1 cellular context compared by ENCODE assay signal in the genomic region with DNA sequence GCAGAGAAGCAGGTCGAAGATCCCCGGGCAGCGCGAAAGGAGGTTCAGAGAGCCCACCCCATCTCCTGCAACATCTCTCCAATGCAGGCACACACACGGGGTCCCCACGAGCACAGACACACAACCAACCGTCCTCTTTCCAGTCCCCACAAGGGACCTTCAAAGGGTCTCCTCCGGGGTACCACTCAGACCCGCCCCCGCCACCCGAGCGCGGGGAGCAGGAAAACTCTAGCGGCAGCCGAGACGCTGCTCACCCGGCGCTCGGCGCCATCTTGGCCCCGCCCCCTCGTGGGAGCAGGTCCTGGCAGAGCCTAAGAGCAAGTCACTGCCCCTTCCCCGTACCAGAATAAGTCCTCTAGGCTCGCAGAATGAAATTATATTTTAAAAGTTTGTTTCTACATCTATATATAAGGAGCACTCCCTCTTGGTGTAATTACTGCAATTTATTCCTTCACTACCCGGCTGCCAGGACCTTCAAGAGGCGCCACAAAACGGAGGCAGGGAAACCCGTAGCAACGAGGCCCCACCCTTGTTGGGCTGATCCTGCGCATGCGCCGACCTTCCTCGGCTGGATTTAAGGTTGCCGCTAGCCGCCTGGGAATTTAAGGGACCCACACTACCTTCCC.
TF ChIP-seq lines count a peak whose summit lies in the region.

A gene with protein sequence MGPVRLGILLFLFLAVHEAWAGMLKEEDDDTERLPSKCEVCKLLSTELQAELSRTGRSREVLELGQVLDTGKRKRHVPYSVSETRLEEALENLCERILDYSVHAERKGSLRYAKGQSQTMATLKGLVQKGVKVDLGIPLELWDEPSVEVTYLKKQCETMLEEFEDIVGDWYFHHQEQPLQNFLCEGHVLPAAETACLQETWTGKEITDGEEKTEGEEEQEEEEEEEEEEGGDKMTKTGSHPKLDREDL (plus strand): TSS at position 560 of the 626 bp plus-strand sequence. CDS start 111 bp downstream, outside the sequence.
A gene (minus strand): TSS at position 284 of the 626 bp plus-strand sequence. CDS start 5,149 bp downstream, outside the sequence.

TF ChIP-seq in HepG2, 621 proteins besides CTCF, POLR2A, EP300 and RAD21 (continued from another document and continues in another):
- TF ChIP-seq, protein P1, sequence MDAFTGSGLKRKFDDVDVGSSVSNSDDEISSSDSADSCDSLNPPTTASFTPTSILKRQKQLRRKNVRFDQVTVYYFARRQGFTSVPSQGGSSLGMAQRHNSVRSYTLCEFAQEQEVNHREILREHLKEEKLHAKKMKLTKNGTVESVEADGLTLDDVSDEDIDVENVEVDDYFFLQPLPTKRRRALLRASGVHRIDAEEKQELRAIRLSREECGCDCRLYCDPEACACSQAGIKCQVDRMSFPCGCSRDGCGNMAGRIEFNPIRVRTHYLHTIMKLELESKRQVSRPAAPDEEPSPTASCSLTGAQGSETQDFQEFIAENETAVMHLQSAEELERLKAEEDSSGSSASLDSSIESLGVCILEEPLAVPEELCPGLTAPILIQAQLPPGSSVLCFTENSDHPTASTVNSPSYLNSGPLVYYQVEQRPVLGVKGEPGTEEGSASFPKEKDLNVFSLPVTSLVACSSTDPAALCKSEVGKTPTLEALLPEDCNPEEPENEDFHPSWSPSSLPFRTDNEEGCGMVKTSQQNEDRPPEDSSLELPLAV (CRISPR knock-in tag; conservative IDR thresholded peaks at IDR 0.05; ENCODE audit: low read depth) = no peak
- TF ChIP-seq, protein P2, sequence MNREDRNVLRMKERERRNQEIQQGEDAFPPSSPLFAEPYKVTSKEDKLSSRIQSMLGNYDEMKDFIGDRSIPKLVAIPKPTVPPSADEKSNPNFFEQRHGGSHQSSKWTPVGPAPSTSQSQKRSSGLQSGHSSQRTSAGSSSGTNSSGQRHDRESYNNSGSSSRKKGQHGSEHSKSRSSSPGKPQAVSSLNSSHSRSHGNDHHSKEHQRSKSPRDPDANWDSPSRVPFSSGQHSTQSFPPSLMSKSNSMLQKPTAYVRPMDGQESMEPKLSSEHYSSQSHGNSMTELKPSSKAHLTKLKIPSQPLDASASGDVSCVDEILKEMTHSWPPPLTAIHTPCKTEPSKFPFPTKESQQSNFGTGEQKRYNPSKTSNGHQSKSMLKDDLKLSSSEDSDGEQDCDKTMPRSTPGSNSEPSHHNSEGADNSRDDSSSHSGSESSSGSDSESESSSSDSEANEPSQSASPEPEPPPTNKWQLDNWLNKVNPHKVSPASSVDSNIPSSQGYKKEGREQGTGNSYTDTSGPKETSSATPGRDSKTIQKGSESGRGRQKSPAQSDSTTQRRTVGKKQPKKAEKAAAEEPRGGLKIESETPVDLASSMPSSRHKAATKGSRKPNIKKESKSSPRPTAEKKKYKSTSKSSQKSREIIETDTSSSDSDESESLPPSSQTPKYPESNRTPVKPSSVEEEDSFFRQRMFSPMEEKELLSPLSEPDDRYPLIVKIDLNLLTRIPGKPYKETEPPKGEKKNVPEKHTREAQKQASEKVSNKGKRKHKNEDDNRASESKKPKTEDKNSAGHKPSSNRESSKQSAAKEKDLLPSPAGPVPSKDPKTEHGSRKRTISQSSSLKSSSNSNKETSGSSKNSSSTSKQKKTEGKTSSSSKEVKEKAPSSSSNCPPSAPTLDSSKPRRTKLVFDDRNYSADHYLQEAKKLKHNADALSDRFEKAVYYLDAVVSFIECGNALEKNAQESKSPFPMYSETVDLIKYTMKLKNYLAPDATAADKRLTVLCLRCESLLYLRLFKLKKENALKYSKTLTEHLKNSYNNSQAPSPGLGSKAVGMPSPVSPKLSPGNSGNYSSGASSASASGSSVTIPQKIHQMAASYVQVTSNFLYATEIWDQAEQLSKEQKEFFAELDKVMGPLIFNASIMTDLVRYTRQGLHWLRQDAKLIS (CRISPR knock-in tag; IDR thresholded peaks at IDR 0.05) = no peak
- TF ChIP-seq ZNF232 (CRISPR knock-in tag; IDR thresholded peaks at IDR 0.05; ENCODE audit: borderline replicate concordance) (peak; percentile 86; the same call in 1 of the 2 replicates), SMAD3 (CRISPR knock-in tag; IDR thresholded peaks at IDR 0.05) (peak; percentile 68), ZMYM4 (CRISPR knock-in tag; IDR thresholded peaks at IDR 0.05) (no peak; the same call in 1 of the 2 replicates), ZFAT (CRISPR knock-in tag; conservative IDR thresholded peaks at IDR 0.05) (0 out of 2 replicates have a peak, but pooled peaks have one; percentile 62), GABPB1 (CRISPR knock-in tag; IDR thresholded peaks at IDR 0.05) (peak; percentile 64; the same call in 1 of the 2 replicates), CEBPG (CRISPR knock-in tag; IDR thresholded peaks at IDR 0.05) (no peak), BRD4 (CRISPR knock-in tag; IDR thresholded peaks at IDR 0.05) (peak; percentile 74), SMAD1 (CRISPR knock-in tag; IDR thresholded peaks at IDR 0.05; ENCODE audit: borderline replicate concordance, low read depth) (no peak), MIER2 (CRISPR knock-in tag; IDR thresholded peaks at IDR 0.05) (no peak), ZNF75D (CRISPR knock-in tag; IDR thresholded peaks at IDR 0.05; ENCODE audit: borderline replicate concordance) (peak; percentile 85; the same call in 1 of the 2 replicates), ZFP62 (CRISPR knock-in tag; IDR thresholded peaks at IDR 0.05) (no peak), NR2F1 (CRISPR knock-in tag; IDR thresholded peaks at IDR 0.05) (peak; percentile 6 to 25; a peak in 1 of 4 replicates), PTBP1 (IDR thresholded peaks at IDR 0.05; ENCODE audit: low read depth, low read length, poor library complexity, severe bottlenecking) (no peak), POGZ (CRISPR knock-in tag; IDR thresholded peaks at IDR 0.05) (0 out of 2 replicates have a peak, but pooled peaks have one; percentile 7), ZNF564 (CRISPR knock-in tag; IDR thresholded peaks at IDR 0.05) (no peak; the same call in 1 of the 2 replicates), KLF9 (CRISPR knock-in tag; IDR thresholded peaks at IDR 0.05; ENCODE audit: low read depth) (no peak), ZSCAN30 (CRISPR knock-in tag; IDR thresholded peaks at IDR 0.05) (peak; percentile 44; the same call in 1 of the 2 replicates), RBM39 (IDR thresholded peaks at IDR 0.05; ENCODE audit: low read depth, low read length, poor library complexity, severe bottlenecking) (peak; percentile 33), ZBTB7A (CRISPR knock-in tag; IDR thresholded peaks at IDR 0.05) (no peak), CENPT (CRISPR knock-in tag; IDR thresholded peaks at IDR 0.05; ENCODE audit: low read depth) (no peak), MIXL1 (CRISPR knock-in tag; IDR thresholded peaks at IDR 0.05) (peak; percentile 31; the same call in 1 of the 2 replicates), RBM22 (optimal IDR thresholded peaks at IDR 0.05; ENCODE audit: low read length) (peak; percentile 74), ZNF772 (CRISPR knock-in tag; IDR thresholded peaks at IDR 0.05) (peak; percentile 62; the same call in 1 of the 2 replicates), SPEN (CRISPR knock-in tag; IDR thresholded peaks at IDR 0.05; ENCODE audit: low read depth) (no peak; the same call in 1 of the 2 replicates), KLF6 (CRISPR knock-in tag; IDR thresholded peaks at IDR 0.05) (0 out of 2 replicates have a peak, but pooled peaks have one; percentile 78), ZNF776 (CRISPR knock-in tag; IDR thresholded peaks at IDR 0.05) (no peak), CREB1 (IDR thresholded peaks at IDR 0.05) (no peak), CREB1 (CRISPR knock-in tag; IDR thresholded peaks at IDR 0.05) (no peak)
- TF ChIP-seq, protein P3, sequence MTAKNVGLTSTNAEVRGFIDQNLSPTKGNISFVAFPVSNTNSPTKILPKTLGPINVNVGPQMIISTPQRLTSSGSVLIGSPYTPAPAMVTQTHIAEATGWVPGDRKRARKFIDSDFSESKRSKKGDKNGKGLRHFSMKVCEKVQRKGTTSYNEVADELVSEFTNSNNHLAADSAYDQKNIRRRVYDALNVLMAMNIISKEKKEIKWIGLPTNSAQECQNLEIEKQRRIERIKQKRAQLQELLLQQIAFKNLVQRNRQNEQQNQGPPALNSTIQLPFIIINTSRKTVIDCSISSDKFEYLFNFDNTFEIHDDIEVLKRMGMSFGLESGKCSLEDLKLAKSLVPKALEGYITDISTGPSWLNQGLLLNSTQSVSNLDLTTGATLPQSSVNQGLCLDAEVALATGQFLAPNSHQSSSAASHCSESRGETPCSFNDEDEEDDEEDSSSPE (CRISPR knock-in tag; IDR thresholded peaks at IDR 0.05) = peak; percentile 71; the same call in 1 of the 2 replicates
- TF ChIP-seq, protein P4, sequence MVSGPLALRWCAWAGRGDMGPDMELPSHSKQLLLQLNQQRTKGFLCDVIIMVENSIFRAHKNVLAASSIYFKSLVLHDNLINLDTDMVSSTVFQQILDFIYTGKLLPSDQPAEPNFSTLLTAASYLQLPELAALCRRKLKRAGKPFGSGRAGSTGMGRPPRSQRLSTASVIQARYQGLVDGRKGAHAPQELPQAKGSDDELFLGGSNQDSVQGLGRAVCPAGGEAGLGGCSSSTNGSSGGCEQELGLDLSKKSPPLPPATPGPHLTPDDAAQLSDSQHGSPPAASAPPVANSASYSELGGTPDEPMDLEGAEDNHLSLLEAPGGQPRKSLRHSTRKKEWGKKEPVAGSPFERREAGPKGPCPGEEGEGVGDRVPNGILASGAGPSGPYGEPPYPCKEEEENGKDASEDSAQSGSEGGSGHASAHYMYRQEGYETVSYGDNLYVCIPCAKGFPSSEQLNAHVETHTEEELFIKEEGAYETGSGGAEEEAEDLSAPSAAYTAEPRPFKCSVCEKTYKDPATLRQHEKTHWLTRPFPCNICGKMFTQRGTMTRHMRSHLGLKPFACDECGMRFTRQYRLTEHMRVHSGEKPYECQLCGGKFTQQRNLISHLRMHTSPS (CRISPR knock-in tag; IDR thresholded peaks at IDR 0.05; ENCODE audit: low read depth) = no peak
- TF ChIP-seq, protein P5, sequence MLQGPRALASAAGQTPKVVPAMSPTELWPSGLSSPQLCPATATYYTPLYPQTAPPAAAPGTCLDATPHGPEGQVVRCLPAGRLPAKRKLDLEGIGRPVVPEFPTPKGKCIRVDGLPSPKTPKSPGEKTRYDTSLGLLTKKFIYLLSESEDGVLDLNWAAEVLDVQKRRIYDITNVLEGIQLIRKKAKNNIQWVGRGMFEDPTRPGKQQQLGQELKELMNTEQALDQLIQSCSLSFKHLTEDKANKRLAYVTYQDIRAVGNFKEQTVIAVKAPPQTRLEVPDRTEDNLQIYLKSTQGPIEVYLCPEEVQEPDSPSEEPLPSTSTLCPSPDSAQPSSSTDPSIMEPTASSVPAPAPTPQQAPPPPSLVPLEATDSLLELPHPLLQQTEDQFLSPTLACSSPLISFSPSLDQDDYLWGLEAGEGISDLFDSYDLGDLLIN (CRISPR knock-in tag; IDR thresholded peaks at IDR 0.05; ENCODE audit: borderline replicate concordance) = peak; percentile 81; the same call in 1 of the 2 replicates
- TF ChIP-seq, protein P6, sequence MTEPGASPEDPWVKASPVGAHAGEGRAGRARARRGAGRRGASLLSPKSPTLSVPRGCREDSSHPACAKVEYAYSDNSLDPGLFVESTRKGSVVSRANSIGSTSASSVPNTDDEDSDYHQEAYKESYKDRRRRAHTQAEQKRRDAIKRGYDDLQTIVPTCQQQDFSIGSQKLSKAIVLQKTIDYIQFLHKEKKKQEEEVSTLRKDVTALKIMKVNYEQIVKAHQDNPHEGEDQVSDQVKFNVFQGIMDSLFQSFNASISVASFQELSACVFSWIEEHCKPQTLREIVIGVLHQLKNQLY (CRISPR knock-in tag; IDR thresholded peaks at IDR 0.05) = no peak
- TF ChIP-seq, protein P7, sequence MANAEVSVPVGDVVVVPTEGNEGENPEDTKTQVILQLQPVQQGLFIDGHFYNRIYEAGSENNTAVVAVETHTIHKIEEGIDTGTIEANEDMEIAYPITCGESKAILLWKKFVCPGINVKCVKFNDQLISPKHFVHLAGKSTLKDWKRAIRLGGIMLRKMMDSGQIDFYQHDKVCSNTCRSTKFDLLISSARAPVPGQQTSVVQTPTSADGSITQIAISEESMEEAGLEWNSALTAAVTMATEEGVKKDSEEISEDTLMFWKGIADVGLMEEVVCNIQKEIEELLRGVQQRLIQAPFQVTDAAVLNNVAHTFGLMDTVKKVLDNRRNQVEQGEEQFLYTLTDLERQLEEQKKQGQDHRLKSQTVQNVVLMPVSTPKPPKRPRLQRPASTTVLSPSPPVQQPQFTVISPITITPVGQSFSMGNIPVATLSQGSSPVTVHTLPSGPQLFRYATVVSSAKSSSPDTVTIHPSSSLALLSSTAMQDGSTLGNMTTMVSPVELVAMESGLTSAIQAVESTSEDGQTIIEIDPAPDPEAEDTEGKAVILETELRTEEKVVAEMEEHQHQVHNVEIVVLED (CRISPR knock-in tag; IDR thresholded peaks at IDR 0.05; ENCODE audit: borderline replicate concordance) = peak; percentile 46; the same call in 1 of the 2 replicates
- TF ChIP-seq, protein P8, sequence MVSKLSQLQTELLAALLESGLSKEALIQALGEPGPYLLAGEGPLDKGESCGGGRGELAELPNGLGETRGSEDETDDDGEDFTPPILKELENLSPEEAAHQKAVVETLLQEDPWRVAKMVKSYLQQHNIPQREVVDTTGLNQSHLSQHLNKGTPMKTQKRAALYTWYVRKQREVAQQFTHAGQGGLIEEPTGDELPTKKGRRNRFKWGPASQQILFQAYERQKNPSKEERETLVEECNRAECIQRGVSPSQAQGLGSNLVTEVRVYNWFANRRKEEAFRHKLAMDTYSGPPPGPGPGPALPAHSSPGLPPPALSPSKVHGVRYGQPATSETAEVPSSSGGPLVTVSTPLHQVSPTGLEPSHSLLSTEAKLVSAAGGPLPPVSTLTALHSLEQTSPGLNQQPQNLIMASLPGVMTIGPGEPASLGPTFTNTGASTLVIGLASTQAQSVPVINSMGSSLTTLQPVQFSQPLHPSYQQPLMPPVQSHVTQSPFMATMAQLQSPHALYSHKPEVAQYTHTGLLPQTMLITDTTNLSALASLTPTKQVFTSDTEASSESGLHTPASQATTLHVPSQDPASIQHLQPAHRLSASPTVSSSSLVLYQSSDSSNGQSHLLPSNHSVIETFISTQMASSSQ (IDR thresholded peaks at IDR 0.05; ENCODE audit: low read depth) = no peak
- TF ChIP-seq, protein P8 (CRISPR knock-in tag; IDR thresholded peaks at IDR 0.05; ENCODE audit: borderline replicate concordance) = peak; percentile 30; the same call in 1 of the 2 replicates
- TF ChIP-seq, protein P9, sequence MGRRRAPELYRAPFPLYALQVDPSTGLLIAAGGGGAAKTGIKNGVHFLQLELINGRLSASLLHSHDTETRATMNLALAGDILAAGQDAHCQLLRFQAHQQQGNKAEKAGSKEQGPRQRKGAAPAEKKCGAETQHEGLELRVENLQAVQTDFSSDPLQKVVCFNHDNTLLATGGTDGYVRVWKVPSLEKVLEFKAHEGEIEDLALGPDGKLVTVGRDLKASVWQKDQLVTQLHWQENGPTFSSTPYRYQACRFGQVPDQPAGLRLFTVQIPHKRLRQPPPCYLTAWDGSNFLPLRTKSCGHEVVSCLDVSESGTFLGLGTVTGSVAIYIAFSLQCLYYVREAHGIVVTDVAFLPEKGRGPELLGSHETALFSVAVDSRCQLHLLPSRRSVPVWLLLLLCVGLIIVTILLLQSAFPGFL (CRISPR knock-in tag; IDR thresholded peaks at IDR 0.05) = no peak
